In genomic region chr14:64806202-64806861, GRCh38 we compare ENCODE assay signal across 9 cellular contexts.
DNase-seq lines count a peak whose midpoint lies in the region; ATAC-seq and TF ChIP-seq lines count a peak whose summit lies in the region.
"Had no signal": no experiment of that assay in that cellular context is flagged by ENCODE, and none has a peak within 500 bp of the region (broad histone marks: within the 10 kb centered on the region; RNA-seq: fewer than 3 reads in every experiment).

No MANE protein-coding gene starts in this region.

- intact Hi-C loops in natural killer cell (cut with micrococcal nuclease) = no loop called here

- peak overlapping the region; percentile 70 for H3K27ac ChIP-seq in GM23248
- H3K27ac ChIP-seq in RWPE2 (ENCODE audit: poor library complexity, severe bottlenecking) = peak overlapping the region; percentile 98
- peak overlapping the region in 3 of 4 donors; percentile 76 to 82 (median 77) for H3K27ac ChIP-seq in gastroesophageal sphincter
- peak overlapping the region; percentile 68 for H3K27ac ChIP-seq in skeletal muscle tissue (ENCODE audit: low read depth, low read length)

- no peaks in the 10 kb centered on the region for H3K4me1 Mint-ChIP-seq in natural killer cell
- no peaks in the 10 kb centered on the region for H3K4me1 Mint-ChIP-seq in natural killer cell treated with Interleukin-12 subunit alpha and Interleukin-12 subunit beta and Interleukin-15 and Interleukin-18, amount 100 ng/mL, for 72 hours (ENCODE audit: low read depth in 2 of 2)

- in situ Hi-C loops in GM23248 (cut with MboI) = no loop called here

- no peaks in the 10 kb centered on the region for H3K36me3 ChIP-seq in GM23248 (ENCODE audit: low read depth)
- H3K36me3 ChIP-seq in RWPE2 (ENCODE audit: low read depth) = no peaks in the 10 kb centered on the region
- H3K36me3 ChIP-seq in gastroesophageal sphincter = no peaks in the 10 kb centered on the region
- peaks cover 29 to 36% (median 32%) of the 10 kb centered on the region in 3 donors for H3K36me3 ChIP-seq in skeletal muscle tissue (ENCODE audit: control insufficient read depth in 3 of 3, insufficient read depth in 3 of 3, low read length in 3 of 3)

- DNase-seq in GM23248 (peak; percentile 89), RWPE2 (ENCODE audit: low spot score) (peak; percentile 91), natural killer cell (no peak), Ammon's horn (ENCODE audit: low spot score) (no peak)
- DNase-seq in natural killer cell treated with Interleukin-12 subunit alpha and Interleukin-12 subunit beta and Interleukin-15 and Interleukin-18, amount 100 ng/mL, for 72 hours (ENCODE audit: low spot score) = no peak
- DNase-seq: NCI-H2171 treated with DMSO at 0.1 percent for 48 hours had no signal

- H3K9me2 ChIP-seq in GM23248 (ENCODE audit: insufficient read depth) = no peaks in the 10 kb centered on the region

- H2AFZ ChIP-seq in GM23248 = 0 out of 2 replicates have a peak overlapping the region, but pooled peaks have one; percentile 7

- H3K27me3 Mint-ChIP-seq in natural killer cell (ENCODE audit: low read depth in 2 of 2) = peaks cover 0 to 11% of the 10 kb centered on the region in 2 donors
- H3K27me3 Mint-ChIP-seq in natural killer cell treated with Interleukin-12 subunit alpha and Interleukin-12 subunit beta and Interleukin-15 and Interleukin-18, amount 100 ng/mL, for 72 hours = peaks cover 5 to 9% of the 10 kb centered on the region in 2 donors

- H3K4me3 Mint-ChIP-seq in natural killer cell = no peak overlapping the region
- no peak overlapping the region for H3K4me3 Mint-ChIP-seq in natural killer cell treated with Interleukin-12 subunit alpha and Interleukin-12 subunit beta and Interleukin-15 and Interleukin-18, amount 100 ng/mL, for 72 hours

- H3K36me3 Mint-ChIP-seq in natural killer cell = no peaks in the 10 kb centered on the region
- H3K36me3 Mint-ChIP-seq in natural killer cell treated with Interleukin-12 subunit alpha and Interleukin-12 subunit beta and Interleukin-15 and Interleukin-18, amount 100 ng/mL, for 72 hours = no peaks in the 10 kb centered on the region

- H3K4me2 ChIP-seq in GM23248 (ENCODE audit: unreplicated experiment) = peak overlapping the region; percentile 44

- H3K27ac Mint-ChIP-seq in natural killer cell = no peak overlapping the region
- no peak overlapping the region for H3K27ac Mint-ChIP-seq in natural killer cell treated with Interleukin-12 subunit alpha and Interleukin-12 subunit beta and Interleukin-15 and Interleukin-18, amount 100 ng/mL, for 72 hours

- H3K4me1 ChIP-seq in GM23248 (ENCODE audit: insufficient read depth) (peaks cover 28% of the 10 kb centered on the region), RWPE2 (ENCODE audit: insufficient read depth, poor library complexity, severe bottlenecking) (peaks cover 21% of the 10 kb centered on the region), gastroesophageal sphincter (peaks cover 0 to 22% (median 0%) of the 10 kb centered on the region in 3 donors), skeletal muscle tissue (ENCODE audit: control insufficient read depth in 3 of 3, insufficient read depth in 3 of 3, low read length in 3 of 3) (peaks cover 19 to 34% (median 24%) of the 10 kb centered on the region in 3 donors)

- H3K27me3 ChIP-seq in GM23248 (replicated peaks; ENCODE audit: insufficient read depth) = no peaks in the 10 kb centered on the region
- no peaks in the 10 kb centered on the region for H3K27me3 ChIP-seq in RWPE2 (ENCODE audit: insufficient read depth, poor library complexity, severe bottlenecking)
- H3K27me3 ChIP-seq in gastroesophageal sphincter = no peaks in the 10 kb centered on the region
- H3K27me3 ChIP-seq in skeletal muscle tissue (ENCODE audit: control insufficient read depth in 3 of 3, insufficient read depth in 3 of 3, low read length in 3 of 3) = no peaks in the 10 kb centered on the region

- H3K9me3 Mint-ChIP-seq in natural killer cell = no peaks in the 10 kb centered on the region
- no peaks in the 10 kb centered on the region for H3K9me3 Mint-ChIP-seq in natural killer cell treated with Interleukin-12 subunit alpha and Interleukin-12 subunit beta and Interleukin-15 and Interleukin-18, amount 100 ng/mL, for 72 hours

- H3K9ac ChIP-seq in GM23248 = peak overlapping the region; percentile 33; the same call in 1 of the 2 replicates
- H3K9ac ChIP-seq in skeletal muscle tissue (ENCODE audit: low read depth in 1 of 3, low read length in 3 of 3) = peak overlapping the region; percentile 51 to 76 (median 57)

- TF ChIP-seq POLR2A in gastroesophageal sphincter (IDR thresholded peaks at IDR 0.05) = no peak

- ATAC-seq in RWPE2 (ENCODE audit: low read depth) (peak; percentile 92), gastroesophageal sphincter (peak; percentile 80), HG03045 (IDR thresholded peaks at IDR 0.05; ENCODE audit: unreplicated experiment) (no peak), natural killer cell (no peak)
- no peak for ATAC-seq in natural killer cell treated with Interleukin-12 subunit alpha and Interleukin-12 subunit beta and Interleukin-15 and Interleukin-18, amount 100 ng/mL, for 72 hours

- H3K9me3 ChIP-seq in GM23248 (ENCODE audit: low read depth) = no peaks in the 10 kb centered on the region
- no peaks in the 10 kb centered on the region for H3K9me3 ChIP-seq in RWPE2 (ENCODE audit: severe bottlenecking)
- no peaks in the 10 kb centered on the region for H3K9me3 ChIP-seq in gastroesophageal sphincter
- H3K9me3 ChIP-seq in skeletal muscle tissue (ENCODE audit: control insufficient read depth in 3 of 3, low read length in 3 of 3) = no peaks in the 10 kb centered on the region

- TF ChIP-seq EP300 in gastroesophageal sphincter (IDR thresholded peaks at IDR 0.05) = no peak

- H4K20me1 ChIP-seq in GM23248 (ENCODE audit: insufficient read depth) = no peaks in the 10 kb centered on the region

- H3K4me3 ChIP-seq in GM23248 = no peak overlapping the region
- no peak overlapping the region for H3K4me3 ChIP-seq in RWPE2 (ENCODE audit: severe bottlenecking)
- no peak overlapping the region for H3K4me3 ChIP-seq in gastroesophageal sphincter
- no peak overlapping the region for H3K4me3 ChIP-seq in skeletal muscle tissue (ENCODE audit: low read length in 3 of 3)

- H3F3A ChIP-seq in GM23248 (ENCODE audit: insufficient read depth) = peaks cover 24% of the 10 kb centered on the region

- TF ChIP-seq CTCF in RWPE2 (IDR thresholded peaks at IDR 0.05; ENCODE audit: poor library complexity, severe bottlenecking) = no peak
- no peak for TF ChIP-seq CTCF in gastroesophageal sphincter (IDR thresholded peaks at IDR 0.05)
- TF ChIP-seq CTCF in natural killer cell (IDR thresholded peaks at IDR 0.05) = no peak

- no peaks in the 10 kb centered on the region for H3K79me2 ChIP-seq in GM23248 (ENCODE audit: insufficient read depth)

- WGBS in GM23248 (ENCODE audit: low coverage in 1 of 2, low lambda C conversion rate in 2 of 2, missing lambda C conversion rate in 2 of 2), 2 experiments = 41 to 46% methylated on average over 9 of the region's 9 CpGs
- WGBS in gastroesophageal sphincter (ENCODE audit: low coverage in 1 of 2), 2 donors = 42 to 53% methylated on average over 4 to 9 of the region's 9 CpGs

Comparison
In these comparisons a context has a peak if more than half of its experiments do, and no peak if none do; other contexts are left out.
1. DNase-seq: peak in GM23248 (single experiment) and RWPE2 (single experiment); none in natural killer cell (single experiment), natural killer cell treated with Interleukin-12 subunit alpha and Interleukin-12 subunit beta and Interleukin-15 and Interleukin-18, amount 100 ng/mL, for 72 hours (single experiment) and Ammon's horn (single experiment).
2. ATAC-seq: peak in RWPE2 (single experiment) and gastroesophageal sphincter (single experiment); none in HG03045 (single experiment), natural killer cell (0 of 3) and natural killer cell treated with Interleukin-12 subunit alpha and Interleukin-12 subunit beta and Interleukin-15 and Interleukin-18, amount 100 ng/mL, for 72 hours (0 of 2).
3. Peak in every context shown above with its lines, with median percentiles within 50 percentile points of each other: H3K27ac ChIP-seq.